Comparison of ENCODE assay signal across 9 cellular contexts in the genomic region with DNA sequence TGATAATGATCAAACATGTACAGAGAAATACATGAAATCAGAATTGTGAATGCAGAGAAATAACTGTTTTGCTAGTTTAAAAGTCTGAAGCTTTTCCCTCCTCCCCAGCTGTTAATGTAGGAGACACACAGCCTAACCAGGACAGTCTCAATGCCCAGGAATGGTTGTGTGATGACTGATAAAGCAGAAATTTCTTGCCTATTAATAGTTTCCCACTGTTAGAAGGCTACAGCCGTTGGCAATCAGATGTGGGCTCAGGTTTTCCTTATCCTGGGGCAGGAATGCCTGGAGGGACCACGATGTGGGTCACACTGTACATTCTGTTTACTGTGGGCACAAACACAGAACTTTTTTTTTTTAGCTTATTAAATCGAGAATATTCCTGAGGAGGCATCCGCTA. TPM values are rescaled to one million over a fixed set of nuclear protein-coding genes. Genes with fewer than 3 reads are reported as not detected.
DNase-seq lines count a peak whose midpoint lies in the region; ATAC-seq and TF ChIP-seq lines count a peak whose summit lies in the region.
"Had no signal": no experiment of that assay in that cellular context is flagged by ENCODE, and none has a peak within 500 bp of the region (broad histone marks: within the 10 kb centered on the region; RNA-seq: fewer than 3 reads in every experiment).

No MANE protein-coding gene starts in this region.

- H3K4me2 ChIP-seq in skeletal muscle satellite cell (ENCODE audit: low read length): peak overlapping the region; percentile 97

- H3K4me1 ChIP-seq in skeletal muscle satellite cell (ENCODE audit: control insufficient read depth, insufficient read depth, low read length): peaks cover 39% of the 10 kb centered on the region

- peak; percentile 47 for DNase-seq in HCEC 1CT
- no peak for DNase-seq in activated CD4-positive, alpha-beta memory T cell treated with anti-CD3 and anti-CD28 coated beads for 36 hours
- peak; percentile 47 for DNase-seq in fibroblast of the aortic adventitia (ENCODE audit: low read depth)
- DNase-seq: activated CD4-positive, CD25-positive, alpha-beta regulatory T cell treated with anti-CD3 and anti-CD28 coated beads, Interleukin-2, amount 50 U/mL, for 72 hours; NCI-H1048 had no signal

- no peaks in the 10 kb centered on the region for H3K9me3 Mint-ChIP-seq in activated CD4-positive, alpha-beta memory T cell treated with anti-CD3 and anti-CD28 coated beads for 36 hours

- H3K27me3 ChIP-seq in skeletal muscle satellite cell (ENCODE audit: control insufficient read depth, insufficient read depth, low read length): no peaks in the 10 kb centered on the region

- no peaks in the 10 kb centered on the region for H3K27me3 Mint-ChIP-seq in activated CD4-positive, alpha-beta memory T cell treated with anti-CD3 and anti-CD28 coated beads for 36 hours

- H3K9me3 ChIP-seq in skeletal muscle satellite cell (replicated peaks; ENCODE audit: low read length): no peaks in the 10 kb centered on the region

- TF ChIP-seq CTCF in fibroblast of the aortic adventitia (IDR thresholded peaks at IDR 0.05; ENCODE audit: insufficient read depth, low read length): no peak

- ATAC-seq in GM21528 (IDR thresholded peaks at IDR 0.05; ENCODE audit: low FRiP score, unreplicated experiment) (no peak), GM18858 (IDR thresholded peaks at IDR 0.05; ENCODE audit: unreplicated experiment) (no peak), HG02678 (IDR thresholded peaks at IDR 0.05; ENCODE audit: unreplicated experiment) (no peak)

- peaks cover 33% of the 10 kb centered on the region for H3K4me1 Mint-ChIP-seq in activated CD4-positive, alpha-beta memory T cell treated with anti-CD3 and anti-CD28 coated beads for 36 hours (ENCODE audit: low read depth)

- POLR2A ChIA-PET in activated CD4-positive, alpha-beta memory T cell treated with anti-CD3 and anti-CD28 coated beads for 36 hours (lab: Charles Lee): no interaction called here

- peak overlapping the region; percentile 73 for H3K4me3 Mint-ChIP-seq in activated CD4-positive, alpha-beta memory T cell treated with anti-CD3 and anti-CD28 coated beads for 36 hours

- intact Hi-C loops in activated CD4-positive, alpha-beta memory T cell treated with anti-CD3 and anti-CD28 coated beads for 36 hours (cut with micrococcal nuclease): no loop called here

- CTCF ChIA-PET in activated CD4-positive, alpha-beta memory T cell treated with anti-CD3 and anti-CD28 coated beads for 36 hours (lab: Charles Lee): interaction anchor here (1.3 kb wide), 1 partner anchor 12 kb away, joined by 3 read pairs; no protein-coding TSS in a partner anchor

- peak overlapping the region; percentile 38 for H3K27ac Mint-ChIP-seq in activated CD4-positive, alpha-beta memory T cell treated with anti-CD3 and anti-CD28 coated beads for 36 hours

- peaks cover 3% of the 10 kb centered on the region for H3K36me3 ChIP-seq in skeletal muscle satellite cell (ENCODE audit: insufficient read depth, low read length)

- H3K4me3 ChIP-seq in fibroblast of the aortic adventitia (ENCODE audit: low read depth, low read length) (peak overlapping the region; percentile 83), skeletal muscle satellite cell (ENCODE audit: low read length) (peak overlapping the region; percentile 86)

- no peak overlapping the region for H3K9ac ChIP-seq in skeletal muscle satellite cell (ENCODE audit: low read depth, low read length)

- H3K36me3 Mint-ChIP-seq in activated CD4-positive, alpha-beta memory T cell treated with anti-CD3 and anti-CD28 coated beads for 36 hours: peaks cover 7% of the 10 kb centered on the region

RNA-seq across cellular contexts. Expression of a gene that starts 1.9 kb away (rescaled TPM):
- 1 to 10 TPM; 5.7 TPM for total RNA-seq in activated CD4-positive, alpha-beta memory T cell treated with anti-CD3 and anti-CD28 coated beads for 36 hours
- 4.8 and 5.6 TPM in 2 replicates for total RNA-seq in fibroblast of the aortic adventitia (ENCODE audit: low replicate concordance)
- 3.0 and 4.2 TPM in 2 replicates for total RNA-seq in skeletal muscle satellite cell (2012; rRNA removed)

RNA-seq across cellular contexts. Expression of a gene that starts 2.0 kb away (rescaled TPM):
- 10 to 100 TPM; 18.4 to 20.3 TPM for total RNA-seq in activated CD4-positive, alpha-beta memory T cell treated with anti-CD3 and anti-CD28 coated beads for 36 hours
- total RNA-seq in fibroblast of the aortic adventitia (ENCODE audit: low replicate concordance): 5.8 and 6.9 TPM in 2 replicates
- 2.0 and 3.7 TPM in 2 replicates for total RNA-seq in skeletal muscle satellite cell (2012; rRNA removed)

RNA-seq across cellular contexts. Expression of a gene that starts 4.8 kb away (rescaled TPM):
- total RNA-seq in activated CD4-positive, alpha-beta memory T cell treated with anti-CD3 and anti-CD28 coated beads for 36 hours: 1 to 10 TPM; 3.1 to 3.9 TPM
- 0.63 and 0.74 TPM in 2 replicates for total RNA-seq in fibroblast of the aortic adventitia (ENCODE audit: low replicate concordance)
- 0.22 and 1.0 TPM in 2 replicates for total RNA-seq in skeletal muscle satellite cell (2012; rRNA removed)

RNA-seq across cellular contexts. Expression of a gene that starts 20.0 kb away (rescaled TPM):
- 1 to 10 TPM; 1.5 to 1.6 TPM for total RNA-seq in activated CD4-positive, alpha-beta memory T cell treated with anti-CD3 and anti-CD28 coated beads for 36 hours
- 0.09 TPM in 1 of 2 replicates, not detected in the other for total RNA-seq in fibroblast of the aortic adventitia (ENCODE audit: low replicate concordance)
- total RNA-seq in skeletal muscle satellite cell (2012; rRNA removed): under 0.01 TPM in 1 of 2 replicates, not detected in the other
